Comparison of ENCODE assay signal across 12 cellular contexts in genomic region chr1:184621262-184621661, GRCh38.
DNase-seq lines count a peak whose midpoint lies in the region; ATAC-seq and TF ChIP-seq lines count a peak whose summit lies in the region.
"Had no signal": no experiment of that assay in that cellular context is flagged by ENCODE, and none has a peak within 500 bp of the region (broad histone marks: within the 10 kb centered on the region; RNA-seq: fewer than 3 reads in every experiment).

No MANE protein-coding gene starts in this region.

- H3K27me3 ChIP-seq in adrenal gland (no peaks in the 10 kb centered on the region), heart left ventricle (no peaks in the 10 kb centered on the region), sigmoid colon (no peaks in the 10 kb centered on the region)

- no peak for TF ChIP-seq POLR2A in adrenal gland (IDR thresholded peaks at IDR 0.05)
- no peak for TF ChIP-seq POLR2A in heart left ventricle (IDR thresholded peaks at IDR 0.05)
- TF ChIP-seq POLR2A in sigmoid colon (IDR thresholded peaks at IDR 0.05): no peak

- TF ChIP-seq EP300 in sigmoid colon (IDR thresholded peaks at IDR 0.05): peak in 2 of 4 donors; percentile 1 to 11

- no peaks in the 10 kb centered on the region for H3K36me3 Mint-ChIP-seq in Calu3 (ENCODE audit: insufficient read depth, unreplicated experiment)

- BruUV-seq in Calu3 (replicated peaks; lab: Mats Ljungman, UMichigan): no TSS peak

- DNase-seq in AG08396 (ENCODE audit: low spot score): peak; percentile 47
- no peak for DNase-seq in adrenal gland
- no peak for DNase-seq in heart left ventricle
- DNase-seq in sigmoid colon: peak; percentile 78
- no peak for DNase-seq in NCI-H82 (lab: John Stamatoyannopoulos, UW)
- DNase-seq in iPS-NIHi7 (ENCODE audit: extremely low spot score): no peak
- no peak for DNase-seq in globus pallidus (ENCODE audit: low spot score)
- DNase-seq in Calu3: no peak
- DNase-seq: T1000 had no signal

- peaks cover 5% of the 10 kb centered on the region for H3K4me1 Mint-ChIP-seq in Calu3 (ENCODE audit: low read depth, unreplicated experiment)
- H3K4me1 Mint-ChIP-seq: B cell had no signal

- WGBS in adrenal gland, 4 donors: 67 to 80% (median 76%) methylated on average over 5 of the region's 5 CpGs
- 38 to 55% (median 47%) methylated on average over 5 of the region's 5 CpGs for WGBS in heart left ventricle, 4 donors
- WGBS in sigmoid colon, 2 donors: 72% methylated on average over 5 of the region's 5 CpGs

- H3K9me3 ChIP-seq in adrenal gland (replicated peaks in 1 of 3) (no peaks in the 10 kb centered on the region), heart left ventricle (no peaks in the 10 kb centered on the region), sigmoid colon (no peaks in the 10 kb centered on the region)

- H3K4me1 ChIP-seq in adrenal gland (replicated peaks in 1 of 2) (peaks cover 17 to 56% of the 10 kb centered on the region in 2 donors), heart left ventricle (peaks cover 0 to 63% (median 47%) of the 10 kb centered on the region in 12 donors), sigmoid colon (peaks cover 0 to 63% (median 35%) of the 10 kb centered on the region in 4 donors)

- no peak overlapping the region for H3K27ac Mint-ChIP-seq in Calu3 (ENCODE audit: unreplicated experiment)
- H3K27ac Mint-ChIP-seq: B cell had no signal

- H3K4me3 ChIP-seq in adrenal gland (no peak overlapping the region), heart left ventricle (no peak overlapping the region), sigmoid colon (no peak overlapping the region)
- H3K4me3 ChIP-seq: skin epidermis had no signal

- no peaks in the 10 kb centered on the region for H3K9me3 Mint-ChIP-seq in Calu3 (ENCODE audit: low read depth, unreplicated experiment)

- CTCF ChIA-PET in Calu3 (lab: Charles Lee): no interaction called here

- ATAC-seq in heart left ventricle: peak; percentile 31 to 58 (median 46)
- ATAC-seq: left lobe of liver had no signal

- H3K36me3 ChIP-seq in adrenal gland (replicated peaks in 1 of 2): no peaks in the 10 kb centered on the region
- H3K36me3 ChIP-seq in heart left ventricle: peaks cover 0 to 17% (median 3%) of the 10 kb centered on the region in 9 donors
- H3K36me3 ChIP-seq in sigmoid colon: peaks cover 0 to 6% (median 0%) of the 10 kb centered on the region in 4 donors

- peak overlapping the region in 3 of 5 donors; percentile 76 to 83 (median 83) for H3K27ac ChIP-seq in adrenal gland
- H3K27ac ChIP-seq in heart left ventricle: peak overlapping the region; percentile 51 to 94 (median 81)
- peak overlapping the region; percentile 86 to 91 (median 90) for H3K27ac ChIP-seq in sigmoid colon

- H3K4me3 Mint-ChIP-seq in Calu3 (ENCODE audit: low read depth, unreplicated experiment): no peak overlapping the region
- H3K4me3 Mint-ChIP-seq: B cell had no signal

- TF ChIP-seq CTCF in adrenal gland (IDR thresholded peaks at IDR 0.05): no peak
- TF ChIP-seq CTCF in heart left ventricle (IDR thresholded peaks at IDR 0.05): no peak
- no peak for TF ChIP-seq CTCF in sigmoid colon (IDR thresholded peaks at IDR 0.05)
- TF ChIP-seq CTCF in Calu3 (IDR thresholded peaks at IDR 0.05; ENCODE audit: unreplicated experiment): no peak

- intact Hi-C loops in adrenal gland (cut with DNase I) (no loop called here), heart left ventricle (cut with DNase I) (loop anchor here in 2 of 10 donors (5.0 to 10.0 kb wide), 2 partner anchors 41 to 136 kb away; no protein-coding TSS in a partner anchor), sigmoid colon (cut with DNase I) (loop anchor here (5.0 kb wide), 2 partner anchors 79 to 234 kb away; partner anchors contain the start of gene C1orf21), Calu3 (cut with micrococcal nuclease; ENCODE audit: unreplicated experiment) (no loop called here)

- H3K27me3 Mint-ChIP-seq in Calu3 (ENCODE audit: unreplicated experiment): no peaks in the 10 kb centered on the region
- H3K27me3 Mint-ChIP-seq: B cell had no signal

Comparison
In these comparisons a context has a peak if more than half of its experiments do, and no peak if none do; other contexts are left out.
1. DNase-seq: peak in AG08396 (single experiment) and sigmoid colon (single experiment); none in adrenal gland (0 of 7), heart left ventricle (0 of 5), NCI-H82 (single experiment), iPS-NIHi7 (single experiment), globus pallidus (single experiment) and Calu3 (single experiment).
2. Peak in every context shown above with its lines, with median percentiles within 50 percentile points of each other: H3K27ac ChIP-seq.